ENCODE assay signal across 8 cellular contexts in the genomic region with DNA sequence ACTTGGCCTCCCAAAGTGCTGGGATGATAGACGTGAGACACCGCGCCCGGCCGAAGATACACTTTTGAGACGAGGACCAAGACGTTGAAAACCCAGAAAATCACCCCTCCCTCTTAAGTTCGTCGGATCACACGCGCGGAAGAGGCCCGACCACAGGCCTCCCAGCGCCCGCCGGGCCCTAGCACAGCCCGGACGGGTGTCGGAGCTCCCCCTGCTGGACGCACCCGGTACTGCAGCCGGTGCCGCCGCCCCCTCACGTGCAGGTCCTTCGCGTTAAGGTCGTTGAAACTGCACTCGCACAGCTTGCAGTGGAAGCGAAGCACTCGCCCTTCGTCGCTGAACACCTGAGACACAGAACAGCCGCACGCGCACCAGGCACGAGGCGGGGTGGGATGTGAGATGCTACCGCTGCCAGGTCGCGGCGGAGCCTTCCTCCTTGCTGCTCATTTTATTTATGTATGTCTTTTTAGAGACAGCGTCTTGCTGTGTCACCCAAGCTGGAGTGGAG. TPM values are rescaled to one million over a fixed set of nuclear protein-coding genes. Genes with fewer than 3 reads are reported as not detected.
DNase-seq lines count a peak whose midpoint lies in the region; ATAC-seq and TF ChIP-seq lines count a peak whose summit lies in the region.

No MANE protein-coding gene starts in this region.

- no peaks in the 10 kb centered on the region for H3K4me1 ChIP-seq in right lobe of liver

- H3K4me3 ChIP-seq in right lobe of liver: no peak overlapping the region

- CTCF ChIA-PET in activated CD4-positive, alpha-beta T cell treated with anti-CD3 and anti-CD28 coated beads for 36 hours (lab: Charles Lee): interaction anchor here (0.6 to 2.1 kb wide), 19 partner anchors 8 to 871 kb away, joined by 3 to 12 read pairs (median 4); partner anchors contain the start of genes APBA3 and MRPL54

- peak; percentile 78 for ATAC-seq in activated CD4-positive, alpha-beta T cell treated with anti-CD3 and anti-CD28 coated beads for 36 hours
- ATAC-seq in central memory CD8-positive, alpha-beta T cell (replicated peaks; ENCODE audit: extremely low read depth, poor library complexity, severe bottlenecking): peak; percentile 97
- ATAC-seq in right lobe of liver (peak; percentile 77 to 92 (median 87)), GM19395 (IDR thresholded peaks at IDR 0.05; ENCODE audit: unreplicated experiment) (no peak), HG02840 (IDR thresholded peaks at IDR 0.05; ENCODE audit: low FRiP score, unreplicated experiment) (no peak)

- POLR2A ChIA-PET in activated CD4-positive, alpha-beta T cell treated with anti-CD3 and anti-CD28 coated beads for 36 hours (lab: Charles Lee): interaction anchor here (0.6 to 1.8 kb wide), 5 partner anchors 59 to 164 kb away, joined by 3 to 6 read pairs (median 3); partner anchors contain the start of gene MRPL54

- no peaks in the 10 kb centered on the region for H3K36me3 Mint-ChIP-seq in activated CD4-positive, alpha-beta T cell treated with anti-CD3 and anti-CD28 coated beads for 36 hours (ENCODE audit: low read depth)
- peaks cover 11% of the 10 kb centered on the region for H3K36me3 Mint-ChIP-seq in central memory CD8-positive, alpha-beta T cell (ENCODE audit: insufficient read depth)

- H3K4me3 Mint-ChIP-seq in activated CD4-positive, alpha-beta T cell treated with anti-CD3 and anti-CD28 coated beads for 36 hours: no peak overlapping the region
- H3K4me3 Mint-ChIP-seq in central memory CD8-positive, alpha-beta T cell: peak overlapping the region; percentile 53

- TF ChIP-seq CTCF in right lobe of liver (IDR thresholded peaks at IDR 0.05): peak; percentile 97 to 100 (median 98)

- no peak for TF ChIP-seq POLR2A in right lobe of liver (IDR thresholded peaks at IDR 0.05)

- H3K9me3 Mint-ChIP-seq in activated CD4-positive, alpha-beta T cell treated with anti-CD3 and anti-CD28 coated beads for 36 hours (ENCODE audit: low read depth): no peaks in the 10 kb centered on the region
- no peaks in the 10 kb centered on the region for H3K9me3 Mint-ChIP-seq in central memory CD8-positive, alpha-beta T cell

- peaks cover 23% of the 10 kb centered on the region for H3K4me1 Mint-ChIP-seq in activated CD4-positive, alpha-beta T cell treated with anti-CD3 and anti-CD28 coated beads for 36 hours
- H3K4me1 Mint-ChIP-seq in central memory CD8-positive, alpha-beta T cell: peaks cover 11% of the 10 kb centered on the region

- H3K9me3 ChIP-seq in right lobe of liver: no peaks in the 10 kb centered on the region

- H3K27me3 Mint-ChIP-seq in activated CD4-positive, alpha-beta T cell treated with anti-CD3 and anti-CD28 coated beads for 36 hours: no peaks in the 10 kb centered on the region
- no peaks in the 10 kb centered on the region for H3K27me3 Mint-ChIP-seq in central memory CD8-positive, alpha-beta T cell

- DNase-seq in GF-D8 (lab: John Stamatoyannopoulos, UW): peak; percentile 23
- DNase-seq in NCI-H1048 (lab: John Stamatoyannopoulos, UW): peak; percentile 35
- DNase-seq in activated CD4-positive, alpha-beta T cell treated with anti-CD3 and anti-CD28 coated beads for 36 hours: peak; percentile 94
- DNase-seq in central memory CD8-positive, alpha-beta T cell (ENCODE audit: low spot score in 2 of 2): peak; percentile 89 to 98
- DNase-seq in right lobe of liver: peak; percentile 73 to 78 (median 75)
- DNase-seq in stimulated activated CD8-positive, alpha-beta memory T cell treated with anti-CD3 and anti-CD28 coated beads, Interleukin-15, amount 100 ng/mL, for 24 hours (ENCODE audit: low read depth): peak; percentile 98

- H3K27me3 ChIP-seq in right lobe of liver: no peaks in the 10 kb centered on the region

- WGBS in right lobe of liver (ENCODE audit: insufficient coverage, low coverage, low lambda C conversion rate, missing lambda C conversion rate): 53% methylated on average over 3 of the region's 43 CpGs

- no peak overlapping the region for H3K27ac ChIP-seq in right lobe of liver

- no peaks in the 10 kb centered on the region for H3K36me3 ChIP-seq in right lobe of liver

- intact Hi-C loops in activated CD4-positive, alpha-beta T cell treated with anti-CD3 and anti-CD28 coated beads for 36 hours (cut with DNase I, micrococcal nuclease): loop anchor here (1.0 to 5.0 kb wide), 5 partner anchors 37 to 165 kb away; partner anchors contain the start of gene APBA3 (in 1 of the 2)
- intact Hi-C loops in right lobe of liver (cut with DNase I): no loop called here

- no peak overlapping the region for H3K27ac Mint-ChIP-seq in activated CD4-positive, alpha-beta T cell treated with anti-CD3 and anti-CD28 coated beads for 36 hours
- H3K27ac Mint-ChIP-seq in central memory CD8-positive, alpha-beta T cell (ENCODE audit: low read depth): peak overlapping the region; percentile 85

RNA-seq across cellular contexts. Expression of gene MATK, which starts 35.7 kb away (rescaled TPM):
- total RNA-seq in activated CD4-positive, alpha-beta T cell treated with anti-CD3 and anti-CD28 coated beads for 36 hours: 10 to 100 TPM; 24.3 to 30.1 TPM
- total RNA-seq in right lobe of liver: 1 to 10 TPM in 3 of 6 experiments, under 1 TPM in 3; 0.49 to 2.5 (median 0.90) TPM

RNA-seq across cellular contexts. Expression of gene ZFR2, which starts 46.9 kb away (rescaled TPM):
- total RNA-seq in activated CD4-positive, alpha-beta T cell treated with anti-CD3 and anti-CD28 coated beads for 36 hours: under 1 TPM; 0.23 to 0.51 TPM
- total RNA-seq in right lobe of liver: not detected

RNA-seq across cellular contexts. Expression of gene RAX2, which starts 49.9 kb away (rescaled TPM):
- not detected for total RNA-seq in activated CD4-positive, alpha-beta T cell treated with anti-CD3 and anti-CD28 coated beads for 36 hours
- total RNA-seq in right lobe of liver: not detected

RNA-seq across cellular contexts. Expression of gene ATCAY, which starts 58.6 kb away (rescaled TPM):
- under 1 TPM in 1 of 2 experiments, not detected in 1; 0.07 TPM for total RNA-seq in activated CD4-positive, alpha-beta T cell treated with anti-CD3 and anti-CD28 coated beads for 36 hours
- total RNA-seq in right lobe of liver: not detected

RNA-seq across cellular contexts. Expression of gene MRPL54, which starts 59.4 kb away (rescaled TPM):
- 10 to 100 TPM; 54.8 to 63.9 TPM for total RNA-seq in activated CD4-positive, alpha-beta T cell treated with anti-CD3 and anti-CD28 coated beads for 36 hours
- 10 to 100 TPM; 52.5 to 81.2 (median 61.9) TPM for total RNA-seq in right lobe of liver

Comparison
In these comparisons a context has a peak if more than half of its experiments do, and no peak if none do; other contexts are left out.
1. DNase-seq: peak in every context shown above with its lines; median percentile 98 in stimulated activated CD8-positive, alpha-beta memory T cell treated with anti-CD3 and anti-CD28 coated beads, Interleukin-15, amount 100 ng/mL, for 24 hours; 94 in activated CD4-positive, alpha-beta T cell treated with anti-CD3 and anti-CD28 coated beads for 36 hours; 94 in central memory CD8-positive, alpha-beta T cell; 75 in right lobe of liver; 35 in NCI-H1048; 23 in GF-D8.
2. ATAC-seq: peak in activated CD4-positive, alpha-beta T cell treated with anti-CD3 and anti-CD28 coated beads for 36 hours (single experiment), central memory CD8-positive, alpha-beta T cell (single experiment) and right lobe of liver (4 of 4); none in GM19395 (single experiment) and HG02840 (single experiment).
3. RNA of gene MATK, which starts 35.7 kb away (total RNA-seq): 24.3 to 30.1 TPM in activated CD4-positive, alpha-beta T cell treated with anti-CD3 and anti-CD28 coated beads for 36 hours; 0.49 to 2.5 TPM in right lobe of liver; every median in the first group is over 4 times any median in the second.
4. intact Hi-C loops: an anchor here in activated CD4-positive, alpha-beta T cell treated with anti-CD3 and anti-CD28 coated beads for 36 hours (1.0 to 5.0 kb wide); none called in right lobe of liver.